In the genomic region with DNA sequence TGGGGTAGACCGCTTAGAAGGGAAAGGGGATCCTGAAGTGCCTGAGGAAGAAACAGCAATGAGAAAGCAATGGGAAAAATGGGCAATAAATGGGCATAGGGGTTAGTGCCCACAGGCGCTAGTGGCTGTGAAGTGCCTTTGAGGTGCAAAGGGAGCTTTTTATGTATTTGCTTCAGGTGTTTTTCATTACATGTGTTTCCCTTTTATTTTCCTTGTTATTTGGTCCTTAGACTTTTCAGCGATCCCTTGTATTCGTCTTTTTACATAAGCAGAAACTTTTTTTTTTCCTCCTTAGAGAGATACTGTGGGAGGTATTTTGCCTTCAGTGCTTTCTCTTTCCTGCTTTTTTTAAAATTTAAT, we compare ENCODE assay signal across 12 cellular contexts. TPM values are rescaled to one million over a fixed set of nuclear protein-coding genes. Genes with fewer than 3 reads are reported as not detected.
DNase-seq lines count a peak whose midpoint lies in the region; ATAC-seq and TF ChIP-seq lines count a peak whose summit lies in the region.
"Had no signal": no experiment of that assay in that cellular context is flagged by ENCODE, and none has a peak within 500 bp of the region (broad histone marks: within the 10 kb centered on the region; RNA-seq: fewer than 3 reads in every experiment).

No MANE protein-coding gene starts in this region.

- H3K4me3 ChIP-seq in coronary artery = peak overlapping the region; percentile 62
- H3K4me3 ChIP-seq in prostate gland = peak overlapping the region; percentile 29 to 41

- H3K27ac ChIP-seq in coronary artery (peak overlapping the region; percentile 87 to 90), prostate gland (peak overlapping the region; percentile 96 to 97)

- peaks cover 39% of the 10 kb centered on the region for H3K4me1 ChIP-seq in prostate gland (replicated peaks)

- peaks cover 64% of the 10 kb centered on the region for H3K27me3 Mint-ChIP-seq in stimulated activated naive CD8-positive, alpha-beta T cell treated with anti-CD3 and anti-CD28 coated beads, Interleukin-15, Interleukin-2, amounts not matched to agents 100 ng/mL and 50 ng/mL, for 24 hours

- H3K36me3 Mint-ChIP-seq in stimulated activated naive CD8-positive, alpha-beta T cell treated with anti-CD3 and anti-CD28 coated beads, Interleukin-15, Interleukin-2, amounts not matched to agents 100 ng/mL and 50 ng/mL, for 24 hours (ENCODE audit: low read depth) = peaks cover 6% of the 10 kb centered on the region

- no peaks in the 10 kb centered on the region for H3K27me3 ChIP-seq in prostate gland (replicated peaks; ENCODE audit: insufficient read depth)

- DNase-seq in stimulated activated naive CD8-positive, alpha-beta T cell treated with anti-CD3 and anti-CD28 coated beads, Interleukin-15, Interleukin-2, amounts not matched to agents 100 U/mL and 50 U/mL, for 24 hours = no peak
- DNase-seq in coronary artery (ENCODE audit: low spot score) = no peak
- DNase-seq in prostate gland (ENCODE audit: low spot score) = no peak
- no peak for DNase-seq in globus pallidus (ENCODE audit: low spot score)
- DNase-seq in NCI-H345 (lab: John Stamatoyannopoulos, UW) = no peak
- DNase-seq in NCI-H2196 (lab: John Stamatoyannopoulos, UW; ENCODE audit: unreplicated experiment) = no peak
- DNase-seq: NCI-H1694; stimulated activated CD4-positive, alpha-beta T cell treated with anti-CD3 and anti-CD28 coated beads, Interleukin-2, amount 100 ng/mL, for 24 hours; stimulated activated naive CD4-positive, alpha-beta T cell treated with Interleukin-2 at 50 U/mL for 16 hours had no signal

- WGBS in prostate gland = 36% methylated on average over 4 of the region's 4 CpGs

- peaks cover 30% of the 10 kb centered on the region for H3K4me1 Mint-ChIP-seq in stimulated activated naive CD8-positive, alpha-beta T cell treated with anti-CD3 and anti-CD28 coated beads, Interleukin-15, Interleukin-2, amounts not matched to agents 100 ng/mL and 50 ng/mL, for 24 hours (ENCODE audit: low read depth)

- no peak for TF ChIP-seq POLR2A in prostate gland (IDR thresholded peaks at IDR 0.05)

- no peak for ATAC-seq in stimulated activated naive CD8-positive, alpha-beta T cell treated with anti-CD3 and anti-CD28 coated beads, Interleukin-15, Interleukin-2, amounts not matched to agents 100 U/mL and 50 U/mL, for 24 hours
- no peak for ATAC-seq in GM19467 (IDR thresholded peaks at IDR 0.05; ENCODE audit: unreplicated experiment)

- no peak overlapping the region for H3K27ac Mint-ChIP-seq in stimulated activated naive CD8-positive, alpha-beta T cell treated with anti-CD3 and anti-CD28 coated beads, Interleukin-15, Interleukin-2, amounts not matched to agents 100 ng/mL and 50 ng/mL, for 24 hours

- TF ChIP-seq CTCF in coronary artery (IDR thresholded peaks at IDR 0.05) = no peak
- no peak for TF ChIP-seq CTCF in prostate gland (IDR thresholded peaks at IDR 0.05)

- no peaks in the 10 kb centered on the region for H3K9me3 Mint-ChIP-seq in stimulated activated naive CD8-positive, alpha-beta T cell treated with anti-CD3 and anti-CD28 coated beads, Interleukin-15, Interleukin-2, amounts not matched to agents 100 ng/mL and 50 ng/mL, for 24 hours

- peak overlapping the region; percentile 86 for H3K4me3 Mint-ChIP-seq in stimulated activated naive CD8-positive, alpha-beta T cell treated with anti-CD3 and anti-CD28 coated beads, Interleukin-15, Interleukin-2, amounts not matched to agents 100 ng/mL and 50 ng/mL, for 24 hours

- intact Hi-C loops in prostate gland (cut with DNase I) = no loop called here

- H3K36me3 ChIP-seq in prostate gland = no peaks in the 10 kb centered on the region

- no peaks in the 10 kb centered on the region for H3K9me3 ChIP-seq in prostate gland

RNA-seq across cellular contexts. Expression of gene NFIX, which starts 19.6 kb away (rescaled TPM):
- total RNA-seq in prostate gland = 100 to 1,000 TPM; 185 to 286 TPM

RNA-seq across cellular contexts. Expression of gene DAND5, which starts 45.5 kb away (rescaled TPM):
- total RNA-seq in prostate gland = 1 to 10 TPM in 1 of 2 donors, not detected in 1; 1.8 TPM
- total RNA-seq: G401 had no signal

RNA-seq across cellular contexts. Expression of gene GADD45GIP1, which starts 57.9 kb away (rescaled TPM):
- total RNA-seq in prostate gland = 10 to 100 TPM; 29.9 to 58.7 TPM
